14 cellular contexts compared by ENCODE assay signal in the genomic region with DNA sequence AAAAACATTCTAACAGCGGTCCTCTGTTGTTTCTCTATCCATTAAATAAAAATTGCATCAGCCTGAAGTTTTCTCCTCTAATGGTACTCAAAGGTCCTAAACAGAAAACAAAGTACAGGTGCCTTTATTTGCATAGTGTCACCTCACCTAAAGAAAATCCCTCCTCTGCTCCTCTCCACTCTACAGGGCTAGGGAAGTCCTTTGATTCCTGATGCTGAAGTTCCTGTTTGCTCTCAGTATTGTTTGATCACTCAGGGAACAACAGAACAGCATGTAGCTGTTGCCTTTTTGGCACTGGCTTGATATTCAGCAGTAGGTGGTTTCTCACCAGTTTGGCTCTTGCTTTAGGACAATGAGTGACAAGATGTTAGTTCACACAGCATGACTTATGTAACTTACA.
DNase-seq lines count a peak whose midpoint lies in the region; ATAC-seq and TF ChIP-seq lines count a peak whose summit lies in the region.
"Had no signal": no experiment of that assay in that cellular context is flagged by ENCODE, and none has a peak within 500 bp of the region (broad histone marks: within the 10 kb centered on the region; RNA-seq: fewer than 3 reads in every experiment).

No MANE protein-coding gene starts in this region.

- no peak overlapping the region for H4K12ac ChIP-seq in trophoblast cell (ENCODE audit: low read depth, low read length)

- intact Hi-C loops in heart left ventricle (cut with DNase I), result loop anchor here in 2 of 10 donors (2.0 to 10.0 kb wide), 3 partner anchors 193 to 277 kb away; no protein-coding TSS in a partner anchor
- intact Hi-C loops in activated T-helper 1 cell treated with anti-CD3 and anti-CD28 coated beads, Interleukin-12 subunit alpha, Interleukin-12 subunit beta, Interleukin-2, Interleukin-4 antibody, amounts not matched to agents 30 ng/mL and 10 ng/mL and 1 ng/mL, durations not matched to agents 14 hours and 24 hours and 36 hours (cut with micrococcal nuclease), result no loop called here

- CTCF ChIA-PET in activated CD4-positive, alpha-beta T cell treated with anti-CD3 and anti-CD28 coated beads, Interleukin-2, amount 10 ng/mL, durations not matched to agents 7 days and 5 days (lab: Charles Lee), result no interaction called here

- no peak for TF ChIP-seq RAD21 in Ishikawa (IDR thresholded peaks at IDR 0.05; ENCODE audit: low read depth)

- 89 to 98% (median 94%) methylated on average over 1 of the region's 1 CpG for WGBS in heart left ventricle, 4 donors
- WGBS in trophoblast cell (ENCODE audit: extremely low coverage, insufficient coverage, insufficient read length), result no CpG with 5 or more reads among the region's 1 CpG

- peak; percentile 69 to 83 (median 76) for ATAC-seq in heart left ventricle
- ATAC-seq: naive thymus-derived CD8-positive, alpha-beta T cell; stimulated activated naive B cell treated with anti-CD40 and anti-IgM and Interleukin-4, amounts not matched to agents 10 μg/mL and 1 μg/mL and 100 μg/mL, for 72 hours had no signal

- H3K79me2 ChIP-seq in trophoblast cell (ENCODE audit: control insufficient read depth, insufficient read depth, low read length, poor library complexity), result no peaks in the 10 kb centered on the region
- H3K79me2 ChIP-seq: hepatocyte had no signal

- no peak overlapping the region for H2AK5ac ChIP-seq in trophoblast cell (ENCODE audit: low read length)

- H3K4me1 Mint-ChIP-seq in activated T-helper 1 cell treated with anti-CD3 and anti-CD28 coated beads, Interleukin-12 subunit alpha, Interleukin-12 subunit beta, Interleukin-2, Interleukin-4 antibody, amounts not matched to agents 30 ng/mL and 10 ng/mL and 1 ng/mL, durations not matched to agents 14 hours and 24 hours and 36 hours (ENCODE audit: low read depth), result no peaks in the 10 kb centered on the region
- no peaks in the 10 kb centered on the region for H3K4me1 Mint-ChIP-seq in activated CD4-positive, alpha-beta T cell treated with anti-CD3 and anti-CD28 coated beads, Interleukin-2, amount 10 ng/mL, durations not matched to agents 7 days and 5 days
- H3K4me1 Mint-ChIP-seq: activated naive CD8-positive, alpha-beta T cell treated with anti-CD3 and anti-CD28 coated beads for 36 hours; naive thymus-derived CD8-positive, alpha-beta T cell; stimulated activated naive B cell treated with anti-CD40 and anti-IgM and Interleukin-4, amounts not matched to agents 10 μg/mL and 1 μg/mL and 100 μg/mL, for 72 hours had no signal

- no peak overlapping the region for H3K4me3 Mint-ChIP-seq in activated T-helper 1 cell treated with anti-CD3 and anti-CD28 coated beads, Interleukin-12 subunit alpha, Interleukin-12 subunit beta, Interleukin-2, Interleukin-4 antibody, amounts not matched to agents 30 ng/mL and 10 ng/mL and 1 ng/mL, durations not matched to agents 14 hours and 24 hours and 36 hours
- no peak overlapping the region for H3K4me3 Mint-ChIP-seq in activated CD4-positive, alpha-beta T cell treated with anti-CD3 and anti-CD28 coated beads, Interleukin-2, amount 10 ng/mL, durations not matched to agents 7 days and 5 days
- H3K4me3 Mint-ChIP-seq: activated naive CD8-positive, alpha-beta T cell treated with anti-CD3 and anti-CD28 coated beads for 36 hours; HFFc6; naive thymus-derived CD8-positive, alpha-beta T cell; stimulated activated naive B cell treated with anti-CD40 and anti-IgM and Interleukin-4, amounts not matched to agents 10 μg/mL and 1 μg/mL and 100 μg/mL, for 72 hours had no signal

- H4K8ac ChIP-seq in trophoblast cell (ENCODE audit: low read depth, low read length), result no peak overlapping the region

- H3K9me3 Mint-ChIP-seq in activated T-helper 1 cell treated with anti-CD3 and anti-CD28 coated beads, Interleukin-12 subunit alpha, Interleukin-12 subunit beta, Interleukin-2, Interleukin-4 antibody, amounts not matched to agents 30 ng/mL and 10 ng/mL and 1 ng/mL, durations not matched to agents 14 hours and 24 hours and 36 hours, result no peaks in the 10 kb centered on the region
- H3K9me3 Mint-ChIP-seq in activated CD4-positive, alpha-beta T cell treated with anti-CD3 and anti-CD28 coated beads, Interleukin-2, amount 10 ng/mL, durations not matched to agents 7 days and 5 days, result no peaks in the 10 kb centered on the region
- H3K9me3 Mint-ChIP-seq: HFFc6 had no signal

- POLR2A ChIA-PET in activated CD4-positive, alpha-beta T cell treated with anti-CD3 and anti-CD28 coated beads, Interleukin-2, amount 10 ng/mL, durations not matched to agents 7 days and 5 days (lab: Charles Lee), result no interaction called here

- H4K91ac ChIP-seq in trophoblast cell (ENCODE audit: low read depth, low read length), result no peak overlapping the region

- no peak for TF ChIP-seq CTCF in heart left ventricle (IDR thresholded peaks at IDR 0.05)

- DNase-seq in NCI-H510A treated with DMSO at 0.1 percent for 48 hours (lab: John Stamatoyannopoulos, UW) (peak; percentile 90), heart left ventricle (no peak), trophoblast cell (no peak), NOMO-1 treated with DMSO at 0.1 percent for 48 hours (lab: John Stamatoyannopoulos, UW; ENCODE audit: unreplicated experiment) (no peak)
- no peak for DNase-seq in stimulated activated CD4-positive, alpha-beta T cell treated with anti-CD3 and anti-CD28 coated beads, Interleukin-2, amount 100 ng/mL, for 48 hours
- DNase-seq in activated T-helper 1 cell treated with anti-CD3 and anti-CD28 coated beads, Interleukin-12 subunit alpha, Interleukin-12 subunit beta, Interleukin-2, Interleukin-4 antibody, amounts not matched to agents 30 ng/mL and 10 ng/mL and 1 ng/mL, durations not matched to agents 14 hours and 24 hours and 36 hours (ENCODE audit: low spot score), result no peak
- no peak for DNase-seq in activated CD4-positive, alpha-beta T cell treated with anti-CD3 and anti-CD28 coated beads, Interleukin-2, amount 10 ng/mL, durations not matched to agents 7 days and 5 days
- DNase-seq: activated CD8-positive, alpha-beta memory T cell treated with anti-CD3 and anti-CD28 coated beads for 24 hours; activated naive CD8-positive, alpha-beta T cell treated with anti-CD3 and anti-CD28 coated beads for 36 hours; HFFc6; naive thymus-derived CD8-positive, alpha-beta T cell; stimulated activated naive B cell treated with anti-CD40 and anti-IgM and Interleukin-4, amounts not matched to agents 10 μg/mL and 1 μg/mL and 100 μg/mL, for 72 hours had no signal

- H2BK5ac ChIP-seq in trophoblast cell (ENCODE audit: low read depth, low read length, poor library complexity), result no peak overlapping the region

- H2BK120ac ChIP-seq in trophoblast cell (ENCODE audit: insufficient read depth, low read length, poor library complexity), result no peak overlapping the region

- H3K79me1 ChIP-seq in trophoblast cell (ENCODE audit: low read length), result no peaks in the 10 kb centered on the region

- H2BK12ac ChIP-seq in trophoblast cell (ENCODE audit: low read length), result no peak overlapping the region

- no peaks in the 10 kb centered on the region for H3K36me3 Mint-ChIP-seq in activated T-helper 1 cell treated with anti-CD3 and anti-CD28 coated beads, Interleukin-12 subunit alpha, Interleukin-12 subunit beta, Interleukin-2, Interleukin-4 antibody, amounts not matched to agents 30 ng/mL and 10 ng/mL and 1 ng/mL, durations not matched to agents 14 hours and 24 hours and 36 hours (ENCODE audit: low read depth)
- no peaks in the 10 kb centered on the region for H3K36me3 Mint-ChIP-seq in activated CD4-positive, alpha-beta T cell treated with anti-CD3 and anti-CD28 coated beads, Interleukin-2, amount 10 ng/mL, durations not matched to agents 7 days and 5 days (ENCODE audit: low read depth)
- H3K36me3 Mint-ChIP-seq: activated naive CD8-positive, alpha-beta T cell treated with anti-CD3 and anti-CD28 coated beads for 36 hours; naive thymus-derived CD8-positive, alpha-beta T cell; stimulated activated naive B cell treated with anti-CD40 and anti-IgM and Interleukin-4, amounts not matched to agents 10 μg/mL and 1 μg/mL and 100 μg/mL, for 72 hours had no signal

- peaks cover 2% of the 10 kb centered on the region for H3K27me3 Mint-ChIP-seq in activated T-helper 1 cell treated with anti-CD3 and anti-CD28 coated beads, Interleukin-12 subunit alpha, Interleukin-12 subunit beta, Interleukin-2, Interleukin-4 antibody, amounts not matched to agents 30 ng/mL and 10 ng/mL and 1 ng/mL, durations not matched to agents 14 hours and 24 hours and 36 hours (ENCODE audit: insufficient read depth)
- no peaks in the 10 kb centered on the region for H3K27me3 Mint-ChIP-seq in activated CD4-positive, alpha-beta T cell treated with anti-CD3 and anti-CD28 coated beads, Interleukin-2, amount 10 ng/mL, durations not matched to agents 7 days and 5 days
- H3K27me3 Mint-ChIP-seq: stimulated activated naive B cell treated with anti-CD40 and anti-IgM and Interleukin-4, amounts not matched to agents 10 μg/mL and 1 μg/mL and 100 μg/mL, for 72 hours had no signal

- H3K4me2 ChIP-seq in trophoblast cell (ENCODE audit: low read length), result no peak overlapping the region
- H3K4me2 ChIP-seq: hepatocyte had no signal

- H3K36me3 ChIP-seq in heart left ventricle (no peaks in the 10 kb centered on the region), trophoblast cell (ENCODE audit: control insufficient read depth in 1 of 2, insufficient read depth in 2 of 2, low read length in 2 of 2) (no peaks in the 10 kb centered on the region)

- H3K18ac ChIP-seq in trophoblast cell (ENCODE audit: low read length), result no peak overlapping the region

- no peak overlapping the region for H3K4ac ChIP-seq in trophoblast cell (ENCODE audit: low read depth, low read length)

- H3K14ac ChIP-seq in trophoblast cell (ENCODE audit: low read length), result no peak overlapping the region

- H3K9ac ChIP-seq in trophoblast cell (ENCODE audit: low read length), result no peak overlapping the region

- H3K27ac Mint-ChIP-seq in activated T-helper 1 cell treated with anti-CD3 and anti-CD28 coated beads, Interleukin-12 subunit alpha, Interleukin-12 subunit beta, Interleukin-2, Interleukin-4 antibody, amounts not matched to agents 30 ng/mL and 10 ng/mL and 1 ng/mL, durations not matched to agents 14 hours and 24 hours and 36 hours, result no peak overlapping the region
- H3K27ac Mint-ChIP-seq in activated CD4-positive, alpha-beta T cell treated with anti-CD3 and anti-CD28 coated beads, Interleukin-2, amount 10 ng/mL, durations not matched to agents 7 days and 5 days, result no peak overlapping the region
- H3K27ac Mint-ChIP-seq: activated naive CD8-positive, alpha-beta T cell treated with anti-CD3 and anti-CD28 coated beads for 36 hours; HFFc6; naive thymus-derived CD8-positive, alpha-beta T cell; stimulated activated naive B cell treated with anti-CD40 and anti-IgM and Interleukin-4, amounts not matched to agents 10 μg/mL and 1 μg/mL and 100 μg/mL, for 72 hours had no signal

- H2AFZ ChIP-seq in trophoblast cell (ENCODE audit: insufficient read depth, low read length, poor library complexity), result no peak overlapping the region
- H2AFZ ChIP-seq: hepatocyte had no signal

- H3K4me1 ChIP-seq in heart left ventricle, result peaks cover 0 to 29% (median 7%) of the 10 kb centered on the region in 12 donors
- no peaks in the 10 kb centered on the region for H3K4me1 ChIP-seq in trophoblast cell (ENCODE audit: control insufficient read depth in 1 of 2, insufficient read depth in 2 of 2, low read length in 2 of 2)

- no peak for TF ChIP-seq POLR2A in heart left ventricle (IDR thresholded peaks at IDR 0.05)

- TF ChIP-seq EP300 in Ishikawa (IDR thresholded peaks at IDR 0.05; ENCODE audit: borderline replicate concordance), result no peak

- H3K4me3 ChIP-seq in heart left ventricle, result no peak overlapping the region
- no peak overlapping the region for H3K4me3 ChIP-seq in trophoblast cell (ENCODE audit: low read depth, low read length)
- H3K4me3 ChIP-seq: hepatocyte had no signal

- no peaks in the 10 kb centered on the region for H3K9me3 ChIP-seq in heart left ventricle
- no peaks in the 10 kb centered on the region for H3K9me3 ChIP-seq in trophoblast cell (ENCODE audit: insufficient read depth, low read depth, low read length)

- no peaks in the 10 kb centered on the region for H3K27me3 ChIP-seq in heart left ventricle
- H3K27me3 ChIP-seq in trophoblast cell (ENCODE audit: insufficient read depth, low read length), result no peaks in the 10 kb centered on the region
- H3K27me3 ChIP-seq: hepatocyte had no signal

- H3K27ac ChIP-seq in heart left ventricle (peak overlapping the region in 4 of 12 donors; percentile 4 to 54 (median 16)), trophoblast cell (ENCODE audit: low read depth, low read length) (no peak overlapping the region)
- H3K27ac ChIP-seq: hepatocyte had no signal

- peak overlapping the region; percentile 13 for H3K23ac ChIP-seq in trophoblast cell (ENCODE audit: low read length)
